ENCODE assay signal across 22 cellular contexts in genomic region chr2:49936965-49937364, GRCh38.
"Had no signal": no experiment of that assay in that cellular context is flagged by ENCODE, and none has a peak within 500 bp of the region (broad histone marks: within the 10 kb centered on the region; RNA-seq: fewer than 3 reads in every experiment).

No MANE protein-coding gene starts in this region.

- H3K4me3 ChIP-seq: lower lobe of right lung, neural progenitor cell, sigmoid colon, smooth muscle cell, testis, vagina had no signal

- H3K9me3 Mint-ChIP-seq: activated T-helper 1 cell treated with anti-CD3 and anti-CD28 coated beads, Interleukin-12 subunit alpha, Interleukin-12 subunit beta, Interleukin-2, Interleukin-4 antibody, amounts not matched to agents 30 ng/mL and 10 ng/mL and 1 ng/mL, durations not matched to agents 14 hours and 24 hours and 36 hours; brain; neural progenitor cell; stimulated activated naive B cell treated with anti-CD40 and anti-IgM and Interleukin-4, amounts not matched to agents 10 μg/mL and 1 μg/mL and 100 μg/mL, for 72 hours had no signal

- DNase-seq: activated CD4-positive, alpha-beta T cell treated with anti-CD3 and anti-CD28 coated beads, Interleukin-2, amount 50 U/mL, for 1 hour; activated CD8-positive, alpha-beta T cell treated with anti-CD3 and anti-CD28 coated beads, Interleukin-2, amount 10 ng/mL, durations not matched to agents 7 days and 5 days; activated gamma-delta T cell treated with Interleukin-2 at 50 U/mL for 16 hours; aorta; effector CD4-positive, alpha-beta T cell; erythroblast; foreskin keratinocyte; lower lobe of right lung; naive thymus-derived CD4-positive, alpha-beta T cell; sigmoid colon; stimulated activated CD4-positive, alpha-beta T cell treated with anti-CD3 and anti-CD28 coated beads, Interleukin-15, amount 100 ng/mL, for 24 hours; stimulated activated naive B cell treated with anti-CD40 and anti-IgM and Interleukin-4, amounts not matched to agents 10 μg/mL and 1 μg/mL and 100 μg/mL, for 72 hours; testis; trophoblast cell had no signal

- ATAC-seq: activated CD4-positive, CD25-positive, alpha-beta regulatory T cell treated with anti-CD3 and anti-CD28 coated beads, Interleukin-2, amount 50 U/mL, for 24 hours; activated CD8-positive, alpha-beta T cell treated with anti-CD3 and anti-CD28 coated beads, Interleukin-2, amount 10 ng/mL, durations not matched to agents 7 days and 5 days; activated naive CD4-positive, alpha-beta T cell treated with anti-CD3 and anti-CD28 coated beads, Interleukin-2, amount 50 U/mL, for 72 hours; foreskin keratinocyte; left lobe of liver; lower lobe of right lung; naive thymus-derived CD4-positive, alpha-beta T cell; stimulated activated naive B cell treated with anti-CD40 and anti-IgM and Interleukin-4, amounts not matched to agents 10 μg/mL and 1 μg/mL and 100 μg/mL, for 72 hours had no signal

- H3K9me3 ChIP-seq: lower lobe of right lung, sigmoid colon, testis, vagina had no signal

- H3K9ac ChIP-seq: neural progenitor cell had no signal

- H3K27ac ChIP-seq: foreskin keratinocyte, lower lobe of right lung, neural progenitor cell, sigmoid colon, testis, vagina had no signal

- H3K27me3 ChIP-seq: foreskin keratinocyte, neural progenitor cell, sigmoid colon, testis, vagina had no signal

- H3K4me2 ChIP-seq: neural progenitor cell, smooth muscle cell had no signal

- H3K27me3 Mint-ChIP-seq: naive thymus-derived CD4-positive, alpha-beta T cell; stimulated activated naive B cell treated with anti-CD40 and anti-IgM and Interleukin-4, amounts not matched to agents 10 μg/mL and 1 μg/mL and 100 μg/mL, for 72 hours had no signal

- H3K36me3 Mint-ChIP-seq: activated naive CD4-positive, alpha-beta T cell treated with anti-CD3 and anti-CD28 coated beads, Interleukin-2, amount 50 U/mL, for 72 hours; naive thymus-derived CD4-positive, alpha-beta T cell; neural progenitor cell; stimulated activated naive B cell treated with anti-CD40 and anti-IgM and Interleukin-4, amounts not matched to agents 10 μg/mL and 1 μg/mL and 100 μg/mL, for 72 hours had no signal

- H3K27ac Mint-ChIP-seq: activated CD8-positive, alpha-beta T cell treated with anti-CD3 and anti-CD28 coated beads, Interleukin-2, amount 10 ng/mL, durations not matched to agents 7 days and 5 days; activated naive CD4-positive, alpha-beta T cell treated with anti-CD3 and anti-CD28 coated beads, Interleukin-2, amount 50 U/mL, for 72 hours; activated T-helper 1 cell treated with anti-CD3 and anti-CD28 coated beads, Interleukin-12 subunit alpha, Interleukin-12 subunit beta, Interleukin-2, Interleukin-4 antibody, amounts not matched to agents 30 ng/mL and 10 ng/mL and 1 ng/mL, durations not matched to agents 14 hours and 24 hours and 36 hours; brain; naive thymus-derived CD4-positive, alpha-beta T cell; neural progenitor cell; stimulated activated naive B cell treated with anti-CD40 and anti-IgM and Interleukin-4, amounts not matched to agents 10 μg/mL and 1 μg/mL and 100 μg/mL, for 72 hours had no signal

- H3K36me3 ChIP-seq: lower lobe of right lung, neural progenitor cell, sigmoid colon, vagina had no signal

- H3K4me3 Mint-ChIP-seq: activated CD8-positive, alpha-beta T cell treated with anti-CD3 and anti-CD28 coated beads, Interleukin-2, amount 10 ng/mL, durations not matched to agents 7 days and 5 days; activated T-helper 1 cell treated with anti-CD3 and anti-CD28 coated beads, Interleukin-12 subunit alpha, Interleukin-12 subunit beta, Interleukin-2, Interleukin-4 antibody, amounts not matched to agents 30 ng/mL and 10 ng/mL and 1 ng/mL, durations not matched to agents 14 hours and 24 hours and 36 hours; brain; naive thymus-derived CD4-positive, alpha-beta T cell; neural progenitor cell; stimulated activated naive B cell treated with anti-CD40 and anti-IgM and Interleukin-4, amounts not matched to agents 10 μg/mL and 1 μg/mL and 100 μg/mL, for 72 hours had no signal

- H3K4me1 ChIP-seq: foreskin keratinocyte, lower lobe of right lung, sigmoid colon, testis, vagina had no signal
